In the genomic region with DNA sequence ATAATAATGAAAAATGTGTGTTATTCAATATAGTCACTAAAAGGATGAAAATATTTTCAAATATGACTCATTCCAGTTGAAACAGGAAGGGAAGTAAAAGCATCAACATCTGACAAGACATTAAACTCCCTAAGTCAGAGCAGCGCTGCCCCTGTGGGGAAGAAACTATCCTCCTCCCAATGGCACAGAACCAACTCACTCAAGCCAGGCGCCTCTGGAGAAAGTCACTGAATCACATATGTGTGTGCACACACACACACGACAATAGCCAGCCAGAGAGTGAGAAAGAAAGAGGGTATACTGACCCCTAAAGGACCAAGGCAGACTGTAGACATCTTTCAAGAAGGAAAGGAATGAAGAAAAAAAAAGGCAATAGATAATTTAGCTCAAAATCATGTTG, we compare ENCODE assay signal across 8 cellular contexts.
DNase-seq lines count a peak whose midpoint lies in the region; ATAC-seq, FAIRE-seq and TF ChIP-seq lines count a peak whose summit lies in the region.

No MANE protein-coding gene starts in this region.

- peaks cover 6 to 11% of the 10 kb centered on the region in 2 donors for H3K27me3 Mint-ChIP-seq in CD8-positive, alpha-beta memory T cell

- H3K27me3 ChIP-seq in SJCRH30 (no peaks in the 10 kb centered on the region), gastroesophageal sphincter (no peaks in the 10 kb centered on the region)
- H3K27me3 ChIP-seq in CD8-positive, alpha-beta memory T cell (ENCODE audit: insufficient read depth, low read length, poor library complexity, severe bottlenecking), result no peaks in the 10 kb centered on the region

- H3K9me3 Mint-ChIP-seq in CD8-positive, alpha-beta memory T cell, result no peaks in the 10 kb centered on the region

- H3K27ac ChIP-seq in SJCRH30 (no peak overlapping the region), gastroesophageal sphincter (peak overlapping the region in 2 of 4 donors; percentile 56 to 72)
- no peak overlapping the region for H3K27ac ChIP-seq in CD8-positive, alpha-beta memory T cell (ENCODE audit: low read depth, low read length)

- WGBS in gastroesophageal sphincter (ENCODE audit: low coverage in 1 of 2), 2 donors, result 0 to 26% methylated on average over 3 of the region's 3 CpGs

- POLR2A ChIA-PET in CD8-positive, alpha-beta memory T cell (lab: Charles Lee), result interaction anchor here (0.6 kb wide), 1 partner anchor 50 kb away, joined by 5 read pairs; no protein-coding TSS in a partner anchor

- H3K36me3 Mint-ChIP-seq in CD8-positive, alpha-beta memory T cell, result no peaks in the 10 kb centered on the region

- peaks cover 7% of the 10 kb centered on the region for H3K4me1 ChIP-seq in SJCRH30
- H3K4me1 ChIP-seq in gastroesophageal sphincter, result peaks cover 0 to 22% (median 5%) of the 10 kb centered on the region in 3 donors
- no peaks in the 10 kb centered on the region for H3K4me1 ChIP-seq in CD8-positive, alpha-beta memory T cell (ENCODE audit: insufficient read depth, low read length)

- TF ChIP-seq EP300 in gastroesophageal sphincter (IDR thresholded peaks at IDR 0.05), result no peak

- H3K4me1 Mint-ChIP-seq in CD8-positive, alpha-beta memory T cell, result no peaks in the 10 kb centered on the region

- no peak overlapping the region for H3K4me3 Mint-ChIP-seq in CD8-positive, alpha-beta memory T cell

- TF ChIP-seq POLR2A in GM12891 (IDR thresholded peaks at IDR 0.05; ENCODE audit: low read depth, low read length), result no peak
- TF ChIP-seq POLR2A in gastroesophageal sphincter (IDR thresholded peaks at IDR 0.05), result no peak

- ATAC-seq in gastroesophageal sphincter, result peak; percentile 83
- ATAC-seq in HG03139 (IDR thresholded peaks at IDR 0.05; ENCODE audit: unreplicated experiment), result no peak

- peak in 1 of 4 experiments; percentile 16 for TF ChIP-seq CTCF in gastroesophageal sphincter (IDR thresholded peaks at IDR 0.05)

- no peak overlapping the region for H3K27ac Mint-ChIP-seq in CD8-positive, alpha-beta memory T cell

- DNase-seq in GM12891 (ENCODE audit: insufficient read length, low spot score) (no peak), SJCRH30 (peak; percentile 19 to 46), skeletal muscle cell (ENCODE audit: low read depth) (peak; percentile 79), ecto neural progenitor cell (ENCODE audit: low spot score) (no peak)
- no peak for DNase-seq in CD8-positive, alpha-beta memory T cell
- DNase-seq in activated CD4-positive, CD25-positive, alpha-beta regulatory T cell treated with anti-CD3 and anti-CD28 coated beads, Interleukin-2, amount 50 U/mL, for 72 hours, result no peak

- H3K9me3 ChIP-seq in SJCRH30 (replicated peaks), result no peaks in the 10 kb centered on the region
- H3K9me3 ChIP-seq in gastroesophageal sphincter, result no peaks in the 10 kb centered on the region
- H3K9me3 ChIP-seq in CD8-positive, alpha-beta memory T cell (ENCODE audit: low read length), result no peaks in the 10 kb centered on the region

- no peaks in the 10 kb centered on the region for H3K36me3 ChIP-seq in SJCRH30
- H3K36me3 ChIP-seq in gastroesophageal sphincter, result no peaks in the 10 kb centered on the region
- no peaks in the 10 kb centered on the region for H3K36me3 ChIP-seq in CD8-positive, alpha-beta memory T cell (ENCODE audit: insufficient read depth, low read length)

- CTCF ChIA-PET in CD8-positive, alpha-beta memory T cell (lab: Charles Lee), result no interaction called here

- no peak overlapping the region for H3K4me3 ChIP-seq in SJCRH30
- no peak overlapping the region for H3K4me3 ChIP-seq in gastroesophageal sphincter
- no peak overlapping the region for H3K4me3 ChIP-seq in skeletal muscle cell (ENCODE audit: low read depth, low read length)
- H3K4me3 ChIP-seq in CD8-positive, alpha-beta memory T cell (ENCODE audit: low read length), result no peak overlapping the region

- FAIRE-seq in GM12891 (lab: Jason Lieb, UNC), result no peak

TF ChIP-seq in GM12891, 5 proteins besides CTCF, POLR2A, EP300 and RAD21:
- TF ChIP-seq SPI1 (IDR thresholded peaks at IDR 0.05; ENCODE audit: low read depth, low read length), result 0 out of 2 replicates have a peak, but pooled peaks have one; percentile 14
- TF ChIP-seq POU2F2 (IDR thresholded peaks at IDR 0.05; ENCODE audit: low read depth, low read length), result no peak

Comparison
In these comparisons a context has a peak if more than half of its experiments do, and no peak if none do; other contexts are left out.
1. DNase-seq: peak in SJCRH30 (2 of 2) and skeletal muscle cell (single experiment); none in GM12891 (single experiment), CD8-positive, alpha-beta memory T cell (0 of 5), activated CD4-positive, CD25-positive, alpha-beta regulatory T cell treated with anti-CD3 and anti-CD28 coated beads, Interleukin-2, amount 50 U/mL, for 72 hours (single experiment) and ecto neural progenitor cell (single experiment).